ENCODE assay signal across 8 cellular contexts in genomic region chr17:34998205-34998604, GRCh38. TPM values are rescaled to one million over a fixed set of nuclear protein-coding genes. Genes with fewer than 3 reads are reported as not detected.
A peak's percentile ranks its signal among the peaks of the same experiment; 100 is the strongest.
DNase-seq lines count a peak whose midpoint lies in the region; ATAC-seq, FAIRE-seq and TF ChIP-seq lines count a peak whose summit lies in the region.

No MANE protein-coding gene starts in this region.

- DNase-seq in 8988T (peak; percentile 79), GM12892 (ENCODE audit: insufficient read length) (peak; percentile 87), NCI-H1092 treated with DMSO at 0.1 percent for 48 hours (lab: John Stamatoyannopoulos, UW) (peak; percentile 17), kidney tubule cell (ENCODE audit: low spot score) (peak; percentile 79)
- peak; percentile 74 for DNase-seq in activated CD4-positive, alpha-beta T cell treated with anti-CD3 and anti-CD28 coated beads for 1 hour
- DNase-seq in central memory CD4-positive, alpha-beta T cell, result peak; percentile 71
- DNase-seq in stimulated activated CD4-positive, alpha-beta T cell treated with anti-CD3 and anti-CD28 coated beads, Interleukin-2, amount 100 ng/mL, for 24 hours, result peak; percentile 79 to 80

- FAIRE-seq in GM12892 (lab: Jason Lieb, UNC), result peak; percentile 99

- ATAC-seq in GM19397 (IDR thresholded peaks at IDR 0.05; ENCODE audit: unreplicated experiment), result no peak

- TF ChIP-seq POLR2A in GM12892 (IDR thresholded peaks at IDR 0.05; ENCODE audit: low read depth, low read length), result no peak

RNA-seq across cellular contexts. Expression of gene LIG3, which starts 17.9 kb away (rescaled TPM):
- polyA plus RNA-seq in GM12892 (2012; ENCODE audit: missing spikeins), result 12.4 TPM

RNA-seq across cellular contexts. Expression of gene ZNF830, which starts 36.9 kb away (rescaled TPM):
- polyA plus RNA-seq in GM12892 (2012; ENCODE audit: missing spikeins), result 10.1 TPM

RNA-seq across cellular contexts. Expression of gene CCT6B, which starts 36.9 kb away (rescaled TPM):
- 2.5 TPM for polyA plus RNA-seq in GM12892 (2012; ENCODE audit: missing spikeins)

Comparison
In these comparisons a context has a peak if more than half of its experiments do, and no peak if none do; other contexts are left out.
1. DNase-seq: peak in every context shown above with its lines; median percentile 87 in GM12892; 80 in stimulated activated CD4-positive, alpha-beta T cell treated with anti-CD3 and anti-CD28 coated beads, Interleukin-2, amount 100 ng/mL, for 24 hours; 79 in 8988T; 79 in kidney tubule cell; 74 in activated CD4-positive, alpha-beta T cell treated with anti-CD3 and anti-CD28 coated beads for 1 hour; 71 in central memory CD4-positive, alpha-beta T cell; 17 in NCI-H1092 treated with DMSO at 0.1 percent for 48 hours.